ENCODE assay signal across 2 cellular contexts in genomic region chr1:9047019-9047418, GRCh38.
TF ChIP-seq lines count a peak whose summit lies in the region.

No MANE protein-coding gene starts in this region.

TF ChIP-seq in GM23338, 12 proteins besides CTCF, POLR2A, EP300 and RAD21:
- TF ChIP-seq, protein P1, sequence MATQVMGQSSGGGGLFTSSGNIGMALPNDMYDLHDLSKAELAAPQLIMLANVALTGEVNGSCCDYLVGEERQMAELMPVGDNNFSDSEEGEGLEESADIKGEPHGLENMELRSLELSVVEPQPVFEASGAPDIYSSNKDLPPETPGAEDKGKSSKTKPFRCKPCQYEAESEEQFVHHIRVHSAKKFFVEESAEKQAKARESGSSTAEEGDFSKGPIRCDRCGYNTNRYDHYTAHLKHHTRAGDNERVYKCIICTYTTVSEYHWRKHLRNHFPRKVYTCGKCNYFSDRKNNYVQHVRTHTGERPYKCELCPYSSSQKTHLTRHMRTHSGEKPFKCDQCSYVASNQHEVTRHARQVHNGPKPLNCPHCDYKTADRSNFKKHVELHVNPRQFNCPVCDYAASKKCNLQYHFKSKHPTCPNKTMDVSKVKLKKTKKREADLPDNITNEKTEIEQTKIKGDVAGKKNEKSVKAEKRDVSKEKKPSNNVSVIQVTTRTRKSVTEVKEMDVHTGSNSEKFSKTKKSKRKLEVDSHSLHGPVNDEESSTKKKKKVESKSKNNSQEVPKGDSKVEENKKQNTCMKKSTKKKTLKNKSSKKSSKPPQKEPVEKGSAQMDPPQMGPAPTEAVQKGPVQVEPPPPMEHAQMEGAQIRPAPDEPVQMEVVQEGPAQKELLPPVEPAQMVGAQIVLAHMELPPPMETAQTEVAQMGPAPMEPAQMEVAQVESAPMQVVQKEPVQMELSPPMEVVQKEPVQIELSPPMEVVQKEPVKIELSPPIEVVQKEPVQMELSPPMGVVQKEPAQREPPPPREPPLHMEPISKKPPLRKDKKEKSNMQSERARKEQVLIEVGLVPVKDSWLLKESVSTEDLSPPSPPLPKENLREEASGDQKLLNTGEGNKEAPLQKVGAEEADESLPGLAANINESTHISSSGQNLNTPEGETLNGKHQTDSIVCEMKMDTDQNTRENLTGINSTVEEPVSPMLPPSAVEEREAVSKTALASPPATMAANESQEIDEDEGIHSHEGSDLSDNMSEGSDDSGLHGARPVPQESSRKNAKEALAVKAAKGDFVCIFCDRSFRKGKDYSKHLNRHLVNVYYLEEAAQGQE (IDR thresholded peaks at IDR 0.05; ENCODE audit: unreplicated experiment), result no peak
- no peak for TF ChIP-seq ZNF331 (CRISPR knock-in tag; IDR thresholded peaks at IDR 0.05; ENCODE audit: low read depth)
- TF ChIP-seq, protein P2, sequence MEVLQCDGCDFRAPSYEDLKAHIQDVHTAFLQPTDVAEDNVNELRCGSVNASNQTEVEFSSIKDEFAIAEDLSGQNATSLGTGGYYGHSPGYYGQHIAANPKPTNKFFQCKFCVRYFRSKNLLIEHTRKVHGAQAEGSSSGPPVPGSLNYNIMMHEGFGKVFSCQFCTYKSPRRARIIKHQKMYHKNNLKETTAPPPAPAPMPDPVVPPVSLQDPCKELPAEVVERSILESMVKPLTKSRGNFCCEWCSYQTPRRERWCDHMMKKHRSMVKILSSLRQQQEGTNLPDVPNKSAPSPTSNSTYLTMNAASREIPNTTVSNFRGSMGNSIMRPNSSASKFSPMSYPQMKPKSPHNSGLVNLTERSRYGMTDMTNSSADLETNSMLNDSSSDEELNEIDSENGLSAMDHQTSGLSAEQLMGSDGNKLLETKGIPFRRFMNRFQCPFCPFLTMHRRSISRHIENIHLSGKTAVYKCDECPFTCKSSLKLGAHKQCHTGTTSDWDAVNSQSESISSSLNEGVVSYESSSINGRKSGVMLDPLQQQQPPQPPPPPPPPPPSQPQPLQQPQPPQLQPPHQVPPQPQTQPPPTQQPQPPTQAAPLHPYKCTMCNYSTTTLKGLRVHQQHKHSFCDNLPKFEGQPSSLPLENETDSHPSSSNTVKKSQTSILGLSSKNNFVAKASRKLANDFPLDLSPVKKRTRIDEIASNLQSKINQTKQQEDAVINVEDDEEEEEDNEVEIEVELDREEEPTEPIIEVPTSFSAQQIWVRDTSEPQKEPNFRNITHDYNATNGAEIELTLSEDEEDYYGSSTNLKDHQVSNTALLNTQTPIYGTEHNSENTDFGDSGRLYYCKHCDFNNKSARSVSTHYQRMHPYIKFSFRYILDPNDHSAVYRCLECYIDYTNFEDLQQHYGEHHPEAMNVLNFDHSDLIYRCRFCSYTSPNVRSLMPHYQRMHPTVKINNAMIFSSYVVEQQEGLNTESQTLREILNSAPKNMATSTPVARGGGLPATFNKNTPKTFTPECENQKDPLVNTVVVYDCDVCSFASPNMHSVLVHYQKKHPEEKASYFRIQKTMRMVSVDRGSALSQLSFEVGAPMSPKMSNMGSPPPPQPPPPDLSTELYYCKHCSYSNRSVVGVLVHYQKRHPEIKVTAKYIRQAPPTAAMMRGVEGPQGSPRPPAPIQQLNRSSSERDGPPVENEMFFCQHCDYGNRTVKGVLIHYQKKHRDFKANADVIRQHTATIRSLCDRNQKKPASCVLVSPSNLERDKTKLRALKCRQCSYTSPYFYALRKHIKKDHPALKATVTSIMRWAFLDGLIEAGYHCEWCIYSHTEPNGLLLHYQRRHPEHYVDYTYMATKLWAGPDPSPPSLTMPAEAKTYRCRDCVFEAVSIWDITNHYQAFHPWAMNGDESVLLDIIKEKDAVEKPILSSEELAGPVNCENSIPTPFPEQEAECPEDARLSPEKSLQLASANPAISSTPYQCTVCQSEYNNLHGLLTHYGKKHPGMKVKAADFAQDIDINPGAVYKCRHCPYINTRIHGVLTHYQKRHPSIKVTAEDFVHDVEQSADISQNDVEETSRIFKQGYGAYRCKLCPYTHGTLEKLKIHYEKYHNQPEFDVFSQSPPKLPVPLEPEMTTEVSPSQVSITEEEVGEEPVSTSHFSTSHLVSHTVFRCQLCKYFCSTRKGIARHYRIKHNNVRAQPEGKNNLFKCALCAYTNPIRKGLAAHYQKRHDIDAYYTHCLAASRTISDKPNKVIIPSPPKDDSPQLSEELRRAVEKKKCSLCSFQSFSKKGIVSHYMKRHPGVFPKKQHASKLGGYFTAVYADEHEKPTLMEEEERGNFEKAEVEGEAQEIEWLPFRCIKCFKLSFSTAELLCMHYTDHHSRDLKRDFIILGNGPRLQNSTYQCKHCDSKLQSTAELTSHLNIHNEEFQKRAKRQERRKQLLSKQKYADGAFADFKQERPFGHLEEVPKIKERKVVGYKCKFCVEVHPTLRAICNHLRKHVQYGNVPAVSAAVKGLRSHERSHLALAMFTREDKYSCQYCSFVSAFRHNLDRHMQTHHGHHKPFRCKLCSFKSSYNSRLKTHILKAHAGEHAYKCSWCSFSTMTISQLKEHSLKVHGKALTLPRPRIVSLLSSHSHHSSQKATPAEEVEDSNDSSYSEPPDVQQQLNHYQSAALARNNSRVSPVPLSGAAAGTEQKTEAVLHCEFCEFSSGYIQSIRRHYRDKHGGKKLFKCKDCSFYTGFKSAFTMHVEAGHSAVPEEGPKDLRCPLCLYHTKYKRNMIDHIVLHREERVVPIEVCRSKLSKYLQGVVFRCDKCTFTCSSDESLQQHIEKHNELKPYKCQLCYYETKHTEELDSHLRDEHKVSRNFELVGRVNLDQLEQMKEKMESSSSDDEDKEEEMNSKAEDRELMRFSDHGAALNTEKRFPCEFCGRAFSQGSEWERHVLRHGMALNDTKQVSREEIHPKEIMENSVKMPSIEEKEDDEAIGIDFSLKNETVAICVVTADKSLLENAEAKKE (CRISPR knock-in tag; IDR thresholded peaks at IDR 0.05), result no peak
- TF ChIP-seq NANOG (IDR thresholded peaks at IDR 0.05; ENCODE audit: borderline replicate concordance), result no peak
- no peak for TF ChIP-seq CREB1 (CRISPR knock-in tag; IDR thresholded peaks at IDR 0.05; ENCODE audit: low read depth)
- no peak for TF ChIP-seq EZH2phosphoT487 (IDR thresholded peaks at IDR 0.05; ENCODE audit: unreplicated experiment)
- no peak for TF ChIP-seq STAT1 (IDR thresholded peaks at IDR 0.05; ENCODE audit: unreplicated experiment)
- TF ChIP-seq EZH2 (IDR thresholded peaks at IDR 0.05; ENCODE audit: low read depth, unreplicated experiment), result no peak
- no peak for TF ChIP-seq POLR2AphosphoS5 (IDR thresholded peaks at IDR 0.05; ENCODE audit: low read depth)
- no peak for TF ChIP-seq JUNB (IDR thresholded peaks at IDR 0.05; ENCODE audit: unreplicated experiment)
- no peak for TF ChIP-seq ZNF114 (CRISPR knock-in tag; IDR thresholded peaks at IDR 0.05)
- TF ChIP-seq, protein P3, sequence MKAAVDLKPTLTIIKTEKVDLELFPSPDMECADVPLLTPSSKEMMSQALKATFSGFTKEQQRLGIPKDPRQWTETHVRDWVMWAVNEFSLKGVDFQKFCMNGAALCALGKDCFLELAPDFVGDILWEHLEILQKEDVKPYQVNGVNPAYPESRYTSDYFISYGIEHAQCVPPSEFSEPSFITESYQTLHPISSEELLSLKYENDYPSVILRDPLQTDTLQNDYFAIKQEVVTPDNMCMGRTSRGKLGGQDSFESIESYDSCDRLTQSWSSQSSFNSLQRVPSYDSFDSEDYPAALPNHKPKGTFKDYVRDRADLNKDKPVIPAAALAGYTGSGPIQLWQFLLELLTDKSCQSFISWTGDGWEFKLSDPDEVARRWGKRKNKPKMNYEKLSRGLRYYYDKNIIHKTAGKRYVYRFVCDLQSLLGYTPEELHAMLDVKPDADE (IDR thresholded peaks at IDR 0.05), result no peak

TF ChIP-seq in GM12878, 131 proteins besides CTCF, POLR2A, EP300 and RAD21:
- TF ChIP-seq MAX (IDR thresholded peaks at IDR 0.05; ENCODE audit: low read depth, low read length) (no peak), RB1 (IDR thresholded peaks at IDR 0.05; ENCODE audit: borderline replicate concordance) (no peak), TBL1XR1 (IDR thresholded peaks at IDR 0.05; ENCODE audit: low read depth, low read length) (no peak), NFYA (IDR thresholded peaks at IDR 0.05; ENCODE audit: borderline replicate concordance, low read depth, low read length) (no peak), RBBP5 (conservative IDR thresholded peaks at IDR 0.05) (no peak)
- TF ChIP-seq, protein P4, sequence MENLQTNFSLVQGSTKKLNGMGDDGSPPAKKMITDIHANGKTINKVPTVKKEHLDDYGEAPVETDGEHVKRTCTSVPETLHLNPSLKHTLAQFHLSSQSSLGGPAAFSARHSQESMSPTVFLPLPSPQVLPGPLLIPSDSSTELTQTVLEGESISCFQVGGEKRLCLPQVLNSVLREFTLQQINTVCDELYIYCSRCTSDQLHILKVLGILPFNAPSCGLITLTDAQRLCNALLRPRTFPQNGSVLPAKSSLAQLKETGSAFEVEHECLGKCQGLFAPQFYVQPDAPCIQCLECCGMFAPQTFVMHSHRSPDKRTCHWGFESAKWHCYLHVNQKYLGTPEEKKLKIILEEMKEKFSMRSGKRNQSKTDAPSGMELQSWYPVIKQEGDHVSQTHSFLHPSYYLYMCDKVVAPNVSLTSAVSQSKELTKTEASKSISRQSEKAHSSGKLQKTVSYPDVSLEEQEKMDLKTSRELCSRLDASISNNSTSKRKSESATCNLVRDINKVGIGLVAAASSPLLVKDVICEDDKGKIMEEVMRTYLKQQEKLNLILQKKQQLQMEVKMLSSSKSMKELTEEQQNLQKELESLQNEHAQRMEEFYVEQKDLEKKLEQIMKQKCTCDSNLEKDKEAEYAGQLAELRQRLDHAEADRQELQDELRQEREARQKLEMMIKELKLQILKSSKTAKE (IDR thresholded peaks at IDR 0.05; ENCODE audit: low read depth, poor library complexity, severe bottlenecking), result no peak
TF ChIP-seq in GM12878: peak in this region for 0.
